Comparison of ENCODE assay signal across 8 cellular contexts in genomic region chr9:126301985-126302603, GRCh38. TPM values are rescaled to one million over a fixed set of nuclear protein-coding genes. Genes with fewer than 3 reads are reported as not detected.
A peak's percentile ranks its signal among the peaks of the same experiment; 100 is the strongest.
DNase-seq lines count a peak whose midpoint lies in the region; TF ChIP-seq lines count a peak whose summit lies in the region.

No MANE protein-coding gene starts in this region.

- H3K4me1 Mint-ChIP-seq in activated CD4-positive, alpha-beta memory T cell treated with anti-CD3 and anti-CD28 coated beads, Interleukin-2, amount 10 ng/mL, durations not matched to agents 7 days and 5 days, result peaks cover 2% of the 10 kb centered on the region
- peaks cover 3% of the 10 kb centered on the region for H3K4me1 Mint-ChIP-seq in type B pancreatic cell (ENCODE audit: unreplicated experiment)

- H3K36me3 Mint-ChIP-seq in activated CD4-positive, alpha-beta memory T cell treated with anti-CD3 and anti-CD28 coated beads, Interleukin-2, amount 10 ng/mL, durations not matched to agents 7 days and 5 days (ENCODE audit: low read depth), result no peaks in the 10 kb centered on the region
- H3K36me3 Mint-ChIP-seq in type B pancreatic cell, result no peaks in the 10 kb centered on the region

- POLR2A ChIA-PET in activated CD4-positive, alpha-beta memory T cell treated with anti-CD3 and anti-CD28 coated beads, Interleukin-2, amount 10 ng/mL, durations not matched to agents 7 days and 5 days (lab: Charles Lee), result no interaction called here

- H3K27me3 Mint-ChIP-seq in activated CD4-positive, alpha-beta memory T cell treated with anti-CD3 and anti-CD28 coated beads, Interleukin-2, amount 10 ng/mL, durations not matched to agents 7 days and 5 days, result peaks cover 4% of the 10 kb centered on the region
- H3K27me3 Mint-ChIP-seq in type B pancreatic cell, result no peaks in the 10 kb centered on the region

- peak; percentile 88 for DNase-seq in AG20443 (ENCODE audit: low spot score)
- peak; percentile 51 for DNase-seq in H4 (ENCODE audit: low spot score)
- DNase-seq in NCI-H748 (lab: John Stamatoyannopoulos, UW; ENCODE audit: unreplicated experiment), result peak; percentile 81
- peak; percentile 59 for DNase-seq in activated CD4-positive, alpha-beta memory T cell treated with anti-CD3 and anti-CD28 coated beads, Interleukin-2, amount 10 ng/mL, durations not matched to agents 7 days and 5 days
- peak; percentile 42 for DNase-seq in erythroblast (lab: John Stamatoyannopoulos, UW)
- peak; percentile 72 for DNase-seq in myocyte (ENCODE audit: low read depth)
- DNase-seq in type B pancreatic cell (ENCODE audit: extremely low spot score, unreplicated experiment), result no peak
- no peak for DNase-seq in T1000 (lab: John Stamatoyannopoulos, UW)

- no peak overlapping the region for H3K4me3 Mint-ChIP-seq in activated CD4-positive, alpha-beta memory T cell treated with anti-CD3 and anti-CD28 coated beads, Interleukin-2, amount 10 ng/mL, durations not matched to agents 7 days and 5 days
- no peak overlapping the region for H3K4me3 Mint-ChIP-seq in type B pancreatic cell

- CTCF ChIA-PET in activated CD4-positive, alpha-beta memory T cell treated with anti-CD3 and anti-CD28 coated beads, Interleukin-2, amount 10 ng/mL, durations not matched to agents 7 days and 5 days (lab: Charles Lee), result interaction anchor here (1.1 to 5.1 kb wide), 4 partner anchors 16 to 190 kb away, joined by 3 to 44 read pairs (median 22); no protein-coding TSS in a partner anchor

- TF ChIP-seq CTCF in type B pancreatic cell (conservative IDR thresholded peaks at IDR 0.05), result peak; percentile 89

- H3K9me3 Mint-ChIP-seq in activated CD4-positive, alpha-beta memory T cell treated with anti-CD3 and anti-CD28 coated beads, Interleukin-2, amount 10 ng/mL, durations not matched to agents 7 days and 5 days, result no peaks in the 10 kb centered on the region
- no peaks in the 10 kb centered on the region for H3K9me3 Mint-ChIP-seq in type B pancreatic cell

- no peak overlapping the region for H3K27ac Mint-ChIP-seq in activated CD4-positive, alpha-beta memory T cell treated with anti-CD3 and anti-CD28 coated beads, Interleukin-2, amount 10 ng/mL, durations not matched to agents 7 days and 5 days
- no peak overlapping the region for H3K27ac Mint-ChIP-seq in type B pancreatic cell

- TF ChIP-seq POLR2A in erythroblast (IDR thresholded peaks at IDR 0.05; ENCODE audit: low read length), result no peak

RNA-seq across cellular contexts. Expression of gene MVB12B, which starts 24.5 kb away (rescaled TPM):
- 1.4 and 2.8 TPM in 2 replicates for total RNA-seq in H4 (2014; rRNA removed; shearing (Covaris generic))
- total RNA-seq in activated CD4-positive, alpha-beta memory T cell treated with anti-CD3 and anti-CD28 coated beads, Interleukin-2, amount 10 ng/mL, durations not matched to agents 7 days and 5 days, result 1 to 10 TPM; 1.8 to 2.4 TPM
- total RNA-seq in myocyte (4.3 and 4.9 TPM in 2 replicates), type B pancreatic cell (ENCODE audit: low replicate concordance) (11.4 and 26.1 TPM in 2 replicates)
- polyA plus RNA-seq in myocyte (2012), result 4.0 TPM

Comparison
In these comparisons a context has a peak if more than half of its experiments do, and no peak if none do; other contexts are left out.
1. DNase-seq: peak in AG20443 (single experiment), H4 (single experiment), NCI-H748 (single experiment), activated CD4-positive, alpha-beta memory T cell treated with anti-CD3 and anti-CD28 coated beads, Interleukin-2, amount 10 ng/mL, durations not matched to agents 7 days and 5 days (single experiment), erythroblast (2 of 2) and myocyte (single experiment); none in type B pancreatic cell (single experiment) and T1000 (single experiment).